Comparison of ENCODE assay signal across 1 cellular context in genomic region chr5:142017832-142018427, GRCh38.
TF ChIP-seq lines count a peak whose summit lies in the region.

No MANE protein-coding gene starts in this region.

TF ChIP-seq in GM12878, 131 proteins besides CTCF, POLR2A, EP300 and RAD21 (continued from another document):
- TF ChIP-seq ZBTB40 (IDR thresholded peaks at IDR 0.05; ENCODE audit: borderline replicate concordance) (no peak), NR2C1 (IDR thresholded peaks at IDR 0.05) (no peak), RAD51 (IDR thresholded peaks at IDR 0.05) (no peak), TARDBP (IDR thresholded peaks at IDR 0.05; ENCODE audit: borderline replicate concordance) (no peak), EGR1 (IDR thresholded peaks at IDR 0.05; ENCODE audit: borderline replicate concordance in 1 of 2, low read depth in 2 of 2, low read length in 2 of 2) (no peak), USF1 (IDR thresholded peaks at IDR 0.05; ENCODE audit: borderline replicate concordance, extremely low read length, insufficient read depth, low read depth, low read length) (no peak), TBL1XR1 (IDR thresholded peaks at IDR 0.05; ENCODE audit: low read depth, low read length) (no peak), ATF3 (IDR thresholded peaks at IDR 0.05; ENCODE audit: borderline replicate concordance, extremely low read depth, low read depth, low read length) (no peak), STAT1 (conservative IDR thresholded peaks at IDR 0.05) (no peak), CHD4 (IDR thresholded peaks at IDR 0.05) (no peak), SREBF2 (IDR thresholded peaks at IDR 0.05; ENCODE audit: low read length) (no peak), CREB1 (IDR thresholded peaks at IDR 0.05; ENCODE audit: low read depth) (0 out of 2 replicates have a peak, but pooled peaks have one; percentile 27), IKZF2 (IDR thresholded peaks at IDR 0.05) (peak; percentile 22 to 64; a peak in 2 of 4 replicates), SMAD5 (IDR thresholded peaks at IDR 0.05; ENCODE audit: low read depth) (no peak), ATF7 (IDR thresholded peaks at IDR 0.05; ENCODE audit: low read depth) (peak; percentile 62), RFX5 (IDR thresholded peaks at IDR 0.05; ENCODE audit: low read depth, low read length) (no peak), CREM (IDR thresholded peaks at IDR 0.05; ENCODE audit: low read depth) (peak; percentile 47), RUNX3 (IDR thresholded peaks at IDR 0.05; ENCODE audit: low read length) (peak; percentile 100), FOXM1 (IDR thresholded peaks at IDR 0.05; ENCODE audit: low read depth, low read length) (peak; percentile 78; the same call in 1 of the 2 replicates), ZNF384 (IDR thresholded peaks at IDR 0.05; ENCODE audit: borderline replicate concordance, low read depth, low read length) (no peak), JUNB (IDR thresholded peaks at IDR 0.05) (peak; percentile 54)
